9 cellular contexts compared by ENCODE assay signal in the genomic region with DNA sequence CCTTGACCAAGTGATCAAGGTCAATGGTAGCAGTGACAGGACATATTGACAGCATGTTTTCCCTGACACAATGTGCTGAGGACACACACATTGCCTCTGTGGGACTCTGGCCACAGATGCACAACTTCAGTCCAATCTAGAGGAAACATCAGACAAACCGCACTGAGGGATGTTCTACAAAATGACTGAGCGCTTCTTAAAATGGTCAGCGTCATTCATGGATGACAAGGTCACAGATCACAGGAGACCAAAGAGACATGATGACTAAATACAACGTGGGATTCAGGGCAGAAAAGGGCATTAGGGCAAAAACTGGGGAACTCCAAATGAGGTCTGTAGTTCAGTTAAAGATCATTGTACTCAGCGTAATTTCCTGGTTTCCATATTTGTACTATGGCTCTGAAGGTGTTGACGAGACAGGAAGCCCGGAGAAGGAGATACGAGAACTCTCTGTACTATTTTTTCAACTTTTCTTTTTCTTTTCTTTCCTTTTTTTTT. TPM values are rescaled to one million over a fixed set of nuclear protein-coding genes. Genes with fewer than 3 reads are reported as not detected.
DNase-seq lines count a peak whose midpoint lies in the region; ATAC-seq and FAIRE-seq lines count a peak whose summit lies in the region.
"Had no signal": no experiment of that assay in that cellular context is flagged by ENCODE, and none has a peak within 500 bp of the region (broad histone marks: within the 10 kb centered on the region; RNA-seq: fewer than 3 reads in every experiment).

No MANE protein-coding gene starts in this region.

- peak; percentile 35 for DNase-seq in activated T-cell treated with anti-CD3 and anti-CD28 coated beads, Interleukin-2, amount 50 U/mL, for 4 hours
- DNase-seq in stimulated activated naive B cell treated with anti-CD40 and anti-IgM and Interleukin-4, amounts not matched to agents 10 μg/mL and 1 μg/mL and 100 μg/mL, for 72 hours: peak; percentile 65
- no peak for DNase-seq in LoVo (ENCODE audit: low spot score)
- no peak for DNase-seq in urothelium cell line (ENCODE audit: low spot score)
- DNase-seq in NCI-H1417 treated with DMSO at 0.1 percent for 48 hours (lab: John Stamatoyannopoulos, UW): no peak
- DNase-seq in foreskin melanocyte: no peak
- DNase-seq: IMR-90 had no signal

- ATAC-seq in GM19397 (IDR thresholded peaks at IDR 0.05; ENCODE audit: unreplicated experiment) (peak; percentile 66), HG03432 (IDR thresholded peaks at IDR 0.05; ENCODE audit: unreplicated experiment) (peak; percentile 74)
- ATAC-seq in activated T-cell treated with anti-CD3 and anti-CD28 coated beads, Interleukin-2, amount 50 U/mL, for 4 hours: peak; percentile 76 to 80
- peak; percentile 85 to 89 for ATAC-seq in stimulated activated naive B cell treated with anti-CD40 and anti-IgM and Interleukin-4, amounts not matched to agents 10 μg/mL and 1 μg/mL and 100 μg/mL, for 72 hours (replicated peaks)

- peaks cover 7% of the 10 kb centered on the region for H3K9me3 Mint-ChIP-seq in activated T-cell treated with anti-CD3 and anti-CD28 coated beads, Interleukin-2, amount 50 U/mL, for 4 hours
- H3K9me3 Mint-ChIP-seq in stimulated activated naive B cell treated with anti-CD40 and anti-IgM and Interleukin-4, amounts not matched to agents 10 μg/mL and 1 μg/mL and 100 μg/mL, for 72 hours: no peaks in the 10 kb centered on the region

- no peak for FAIRE-seq in urothelium cell line (lab: Jason Lieb, UNC)

- H3K4me1 Mint-ChIP-seq in activated T-cell treated with anti-CD3 and anti-CD28 coated beads, Interleukin-2, amount 50 U/mL, for 4 hours (ENCODE audit: low read depth): peaks cover 73% of the 10 kb centered on the region
- H3K4me1 Mint-ChIP-seq in stimulated activated naive B cell treated with anti-CD40 and anti-IgM and Interleukin-4, amounts not matched to agents 10 μg/mL and 1 μg/mL and 100 μg/mL, for 72 hours: peaks cover 23 to 36% of the 10 kb centered on the region in 2 donors

- peak overlapping the region; percentile 73 for H3K4me3 Mint-ChIP-seq in activated T-cell treated with anti-CD3 and anti-CD28 coated beads, Interleukin-2, amount 50 U/mL, for 4 hours
- H3K4me3 Mint-ChIP-seq in stimulated activated naive B cell treated with anti-CD40 and anti-IgM and Interleukin-4, amounts not matched to agents 10 μg/mL and 1 μg/mL and 100 μg/mL, for 72 hours: peak overlapping the region; percentile 1 to 21

- H3K27me3 Mint-ChIP-seq in activated T-cell treated with anti-CD3 and anti-CD28 coated beads, Interleukin-2, amount 50 U/mL, for 4 hours (ENCODE audit: low read depth): no peaks in the 10 kb centered on the region
- no peaks in the 10 kb centered on the region for H3K27me3 Mint-ChIP-seq in stimulated activated naive B cell treated with anti-CD40 and anti-IgM and Interleukin-4, amounts not matched to agents 10 μg/mL and 1 μg/mL and 100 μg/mL, for 72 hours

- H3K27ac Mint-ChIP-seq in stimulated activated naive B cell treated with anti-CD40 and anti-IgM and Interleukin-4, amounts not matched to agents 10 μg/mL and 1 μg/mL and 100 μg/mL, for 72 hours: peak overlapping the region; percentile 95

- H3K36me3 Mint-ChIP-seq in activated T-cell treated with anti-CD3 and anti-CD28 coated beads, Interleukin-2, amount 50 U/mL, for 4 hours (ENCODE audit: insufficient read depth): peaks cover 11% of the 10 kb centered on the region
- H3K36me3 Mint-ChIP-seq in stimulated activated naive B cell treated with anti-CD40 and anti-IgM and Interleukin-4, amounts not matched to agents 10 μg/mL and 1 μg/mL and 100 μg/mL, for 72 hours: peaks cover 0 to 7% of the 10 kb centered on the region in 2 donors

RNA-seq across cellular contexts. Expression of gene PBX4, which starts 20.6 kb away (rescaled TPM):
- total RNA-seq in activated T-cell treated with anti-CD3 and anti-CD28 coated beads, Interleukin-2, amount 50 U/mL, for 4 hours: 10 to 100 TPM in 1 of 3 donors, 1 to 10 TPM in 2; 8.9 to 12.1 (median 9.2) TPM

RNA-seq across cellular contexts. Expression of gene LPAR2, which starts 30.2 kb away (rescaled TPM):
- 10 to 100 TPM in 2 of 3 donors, 1 to 10 TPM in 1; 9.4 to 15.1 (median 14.7) TPM for total RNA-seq in activated T-cell treated with anti-CD3 and anti-CD28 coated beads, Interleukin-2, amount 50 U/mL, for 4 hours

RNA-seq across cellular contexts. Expression of gene GMIP, which starts 45.6 kb away (rescaled TPM):
- 10 to 100 TPM; 38.7 to 43.4 (median 42.1) TPM for total RNA-seq in activated T-cell treated with anti-CD3 and anti-CD28 coated beads, Interleukin-2, amount 50 U/mL, for 4 hours

RNA-seq across cellular contexts. Expression of gene CILP2, which starts 59.8 kb away (rescaled TPM):
- under 1 TPM; 0.13 to 0.19 (median 0.18) TPM for total RNA-seq in activated T-cell treated with anti-CD3 and anti-CD28 coated beads, Interleukin-2, amount 50 U/mL, for 4 hours

Comparison
In these comparisons a context has a peak if more than half of its experiments do, and no peak if none do; other contexts are left out.
1. DNase-seq: peak in activated T-cell treated with anti-CD3 and anti-CD28 coated beads, Interleukin-2, amount 50 U/mL, for 4 hours (single experiment) and stimulated activated naive B cell treated with anti-CD40 and anti-IgM and Interleukin-4, amounts not matched to agents 10 μg/mL and 1 μg/mL and 100 μg/mL, for 72 hours (single experiment); none in LoVo (single experiment), urothelium cell line (single experiment), NCI-H1417 treated with DMSO at 0.1 percent for 48 hours (single experiment) and foreskin melanocyte (single experiment).
2. Peak in every context shown above with its lines, with median percentiles within 50 percentile points of each other: ATAC-seq.